17 cellular contexts compared by ENCODE assay signal in genomic region chr3:63662500-63662899, GRCh38. TPM values are rescaled to one million over a fixed set of nuclear protein-coding genes. Genes with fewer than 3 reads are reported as not detected.
A peak's percentile ranks its signal among the peaks of the same experiment; 100 is the strongest.
DNase-seq lines count a peak whose midpoint lies in the region; TF ChIP-seq lines count a peak whose summit lies in the region.
"Had no signal": no experiment of that assay in that cellular context is flagged by ENCODE, and none has a peak within 500 bp of the region (broad histone marks: within the 10 kb centered on the region; RNA-seq: fewer than 3 reads in every experiment).

No MANE protein-coding gene starts in this region.

- TF ChIP-seq EP300 in SK-N-SH (IDR thresholded peaks at IDR 0.05; ENCODE audit: borderline replicate concordance in 1 of 2, low read depth in 1 of 2, low read length in 1 of 2), result no peak

- no peak overlapping the region for H3K9ac ChIP-seq in SK-N-SH

- no peaks in the 10 kb centered on the region for H3K79me2 ChIP-seq in SK-N-SH (ENCODE audit: insufficient read depth)

- no peaks in the 10 kb centered on the region for H3K9me2 ChIP-seq in SK-N-SH

- H3K27me3 ChIP-seq in H7 (ENCODE audit: control insufficient read depth, insufficient read depth, low read length) (no peaks in the 10 kb centered on the region), SK-N-SH (ENCODE audit: insufficient read depth) (no peaks in the 10 kb centered on the region; the same call in 1 of the 2 replicates)

- peak; percentile 40 for TF ChIP-seq RAD21 in SK-N-SH (IDR thresholded peaks at IDR 0.05; ENCODE audit: low read length)

- in situ Hi-C loops in GM13977 (cut with MboI; ENCODE audit: low pct_unique_long_range_greater_than_20kb, low sequenced_read_pairs, unreplicated experiment), result no loop called here

- H3K9me3 ChIP-seq in SK-N-SH, result no peaks in the 10 kb centered on the region

- H3K4me1 ChIP-seq in SK-N-SH (ENCODE audit: control insufficient read depth in 1 of 2, insufficient read depth in 2 of 2, low read depth in 1 of 2, low read length in 1 of 2), result no peaks in the 10 kb centered on the region

- H3K36me3 ChIP-seq in H7 (replicated peaks; ENCODE audit: control insufficient read depth, insufficient read depth, low read length), result no peaks in the 10 kb centered on the region
- H3K36me3 ChIP-seq in SK-N-SH (replicated peaks in 1 of 2; ENCODE audit: control insufficient read depth in 1 of 2, insufficient read depth in 2 of 2, low read length in 1 of 2), result no peaks in the 10 kb centered on the region

- no peak overlapping the region for H3K27ac ChIP-seq in SK-N-SH (ENCODE audit: low read depth in 2 of 2, low read length in 1 of 2)

- peak; percentile 9 for TF ChIP-seq CTCF in AG09319 (IDR thresholded peaks at IDR 0.05; ENCODE audit: low read depth, low read length)
- peak; percentile 35 for TF ChIP-seq CTCF in SK-N-SH (IDR thresholded peaks at IDR 0.05)
- TF ChIP-seq CTCF in GM13977 (IDR thresholded peaks at IDR 0.05; ENCODE audit: extremely low read depth, insufficient read depth, missing control alignments), result no peak

- H3F3A ChIP-seq in SK-N-SH (replicated peaks; ENCODE audit: insufficient read depth), result no peaks in the 10 kb centered on the region

- CTCF ChIA-PET in SK-N-SH (lab: Yijun Ruan, JAX), result interaction anchor here (0.6 to 4.6 kb wide), 4 partner anchors 155 to 312 kb away, joined by 3 to 29 read pairs (median 4); partner anchors contain the start of gene C3orf49

- no peak overlapping the region for H3K4me2 ChIP-seq in SK-N-SH

- H3K4me3 ChIP-seq in H7 (ENCODE audit: insufficient read depth, low read depth, low read length) (no peak overlapping the region), SK-N-SH (ENCODE audit: low read depth in 2 of 2, low read length in 1 of 2) (no peak overlapping the region)

- H4K20me1 ChIP-seq in SK-N-SH (ENCODE audit: insufficient read depth), result no peaks in the 10 kb centered on the region

- H2AFZ ChIP-seq in SK-N-SH (ENCODE audit: low read depth), result no peak overlapping the region

- DNase-seq in AG09319 (ENCODE audit: extremely low read depth, low read depth) (no peak), H7 (peak; percentile 24), SK-N-SH (no peak), iPS-NIHi7 (ENCODE audit: extremely low spot score) (peak; percentile 64), MV-4-11 (lab: John Stamatoyannopoulos, UW) (no peak), GM13977 (ENCODE audit: low spot score) (no peak), DMS79 treated with DMSO at 0.1 percent for 48 hours (lab: John Stamatoyannopoulos, UW) (no peak), DMS114 treated with DMSO at 0.1 percent for 48 hours (lab: John Stamatoyannopoulos, UW; ENCODE audit: unreplicated experiment) (no peak)
- DNase-seq: activated CD4-positive, alpha-beta T cell treated with anti-CD3 and anti-CD28 coated beads for 4 hours; activated T-cell treated with anti-CD3 and anti-CD28 coated beads, Interleukin-2, amount 50 U/mL, for 48 hours; amniotic stem cell; CD8-positive, alpha-beta memory T cell; natural killer cell; NCI-H1092; T-cell had no signal

- POLR2A ChIA-PET in SK-N-SH (lab: Yijun Ruan, JAX), result no interaction called here

TF ChIP-seq in SK-N-SH, 30 proteins besides CTCF, POLR2A, EP300 and RAD21:
- TF ChIP-seq FOXM1 (IDR thresholded peaks at IDR 0.05; ENCODE audit: low read depth), result no peak
- TF ChIP-seq SMC3 (IDR thresholded peaks at IDR 0.05; ENCODE audit: low read depth, low read length), result 0 out of 2 replicates have a peak, but pooled peaks have one; percentile 8
- no peak for TF ChIP-seq FOXJ3 (CRISPR knock-in tag; IDR thresholded peaks at IDR 0.05)
- no peak for TF ChIP-seq GABPA (IDR thresholded peaks at IDR 0.05; ENCODE audit: low read depth)
- TF ChIP-seq GATA2 (CRISPR knock-in tag; IDR thresholded peaks at IDR 0.05), result no peak

RNA-seq across cellular contexts. Expression of gene SNTN, which starts 10.0 kb away (rescaled TPM):
- total RNA-seq in H7 (2014; rRNA removed; shearing (Covaris generic)), result not detected in 2 replicates
- not detected in 2 replicates for polyA plus RNA-seq in SK-N-SH (2012; rRNA removed)
- polyA plus RNA-seq in SK-N-SH (2012; cell fraction: cytosol; rRNA removed), result not detected in 2 replicates
- not detected in 2 replicates for polyA plus RNA-seq in SK-N-SH (2012; cell fraction: nucleus; rRNA removed)
- total RNA-seq: CD8-positive, alpha-beta memory T cell; fibroblast of villous mesenchyme; natural killer cell; sciatic nerve; T-cell had no signal
- polyA plus RNA-seq: CD8-positive, alpha-beta memory T cell had no signal

Comparison
In these comparisons a context has a peak if more than half of its experiments do, and no peak if none do; other contexts are left out.
1. DNase-seq: peak in H7 (single experiment) and iPS-NIHi7 (single experiment); none in AG09319 (single experiment), SK-N-SH (single experiment), MV-4-11 (single experiment), GM13977 (single experiment), DMS79 treated with DMSO at 0.1 percent for 48 hours (single experiment) and DMS114 treated with DMSO at 0.1 percent for 48 hours (single experiment).